Comparison of ENCODE assay signal across 21 cellular contexts in genomic region chr14:64411001-64411400, GRCh38. TPM values are rescaled to one million over a fixed set of nuclear protein-coding genes. Genes with fewer than 3 reads are reported as not detected.
DNase-seq lines count a peak whose midpoint lies in the region; ATAC-seq, FAIRE-seq and TF ChIP-seq lines count a peak whose summit lies in the region.
"Had no signal": no experiment of that assay in that cellular context is flagged by ENCODE, and none has a peak within 500 bp of the region (broad histone marks: within the 10 kb centered on the region; RNA-seq: fewer than 3 reads in every experiment).

No MANE protein-coding gene starts in this region.

- H3K9me3 ChIP-seq in A549 (no peaks in the 10 kb centered on the region), SJSA1 (replicated peaks) (no peaks in the 10 kb centered on the region), endodermal cell (ENCODE audit: control insufficient read depth, low read length) (no peaks in the 10 kb centered on the region)

- DNase-seq in activated CD8-positive, alpha-beta T cell treated with anti-CD3 and anti-CD28 coated beads, Interleukin-2, amount 10 ng/mL, durations not matched to agents 7 days and 5 days: no peak
- no peak for DNase-seq in activated CD8-positive, alpha-beta T cell treated with anti-CD3 and anti-CD28 coated beads for 36 hours
- no peak for DNase-seq in A549 (ENCODE audit: low read depth in 1 of 2, low spot score in 1 of 2)
- DNase-seq in SJSA1 (ENCODE audit: low read depth in 1 of 2, low spot score in 2 of 2): no peak
- DNase-seq in left lobe of liver (ENCODE audit: low spot score): no peak
- DNase-seq in endodermal cell: no peak
- DNase-seq: 8988T, DMS153, DND-41, Kasumi-1, NCI-H1092 treated with DMSO at 0.1 percent for 48 hours, NCI-H1436, NCI-H187 treated with DMSO at 0.1 percent for 48 hours, NCI-H2107, NCI-H748 treated with DMSO at 0.1 percent for 48 hours, Right ventricle myocardium superior, RPMI8226 had no signal

- CTCF ChIA-PET in activated CD8-positive, alpha-beta T cell treated with anti-CD3 and anti-CD28 coated beads, Interleukin-2, amount 10 ng/mL, durations not matched to agents 7 days and 5 days (lab: Charles Lee): interaction anchor here (0.7 to 1.2 kb wide), 2 partner anchors 19 to 24 kb away, joined by 3 read pairs; no protein-coding TSS in a partner anchor
- CTCF ChIA-PET in activated CD8-positive, alpha-beta T cell treated with anti-CD3 and anti-CD28 coated beads for 36 hours (lab: Charles Lee): interaction anchor here (1.0 to 1.9 kb wide), 3 partner anchors 13 to 19 kb away, joined by 3 to 7 read pairs (median 3); no protein-coding TSS in a partner anchor
- CTCF ChIA-PET in A549 (lab: Yijun Ruan, JAX): interaction anchor here (1.1 kb wide), 1 partner anchor 19 kb away, joined by 4 read pairs; no protein-coding TSS in a partner anchor

- H3K4me3 Mint-ChIP-seq in activated CD8-positive, alpha-beta T cell treated with anti-CD3 and anti-CD28 coated beads, Interleukin-2, amount 10 ng/mL, durations not matched to agents 7 days and 5 days: no peak overlapping the region
- H3K4me3 Mint-ChIP-seq in activated CD8-positive, alpha-beta T cell treated with anti-CD3 and anti-CD28 coated beads for 36 hours: no peak overlapping the region
- no peak overlapping the region for H3K4me3 Mint-ChIP-seq in endodermal cell

- no peaks in the 10 kb centered on the region for H3K27me3 ChIP-seq in SJSA1 (replicated peaks)
- no peaks in the 10 kb centered on the region for H3K27me3 ChIP-seq in endodermal cell (ENCODE audit: control insufficient read depth, insufficient read depth, low read length, poor library complexity, severe bottlenecking)

- peak overlapping the region; percentile 38; the same call in 1 of the 3 replicates for H3K4me2 ChIP-seq in A549

- WGBS in A549 (ENCODE audit: missing lambda C conversion rate): 94% methylated on average over 4 of the region's 4 CpGs
- WGBS in endodermal cell (ENCODE audit: insufficient coverage in 1 of 2, insufficient read length in 1 of 2), 2 experiments: 93 to 97% methylated on average over 2 to 4 of the region's 4 CpGs

- H3K4me3 ChIP-seq in A549 (no peak overlapping the region), SJSA1 (no peak overlapping the region), endodermal cell (ENCODE audit: low read length) (no peak overlapping the region)
- H3K4me3 ChIP-seq: K562 had no signal

- POLR2A ChIA-PET in activated CD8-positive, alpha-beta T cell treated with anti-CD3 and anti-CD28 coated beads, Interleukin-2, amount 10 ng/mL, durations not matched to agents 7 days and 5 days (lab: Charles Lee): interaction anchor here (0.6 to 1.0 kb wide), 3 partner anchors 12 to 73 kb away, joined by 3 to 4 read pairs (median 3); no protein-coding TSS in a partner anchor
- POLR2A ChIA-PET in activated CD8-positive, alpha-beta T cell treated with anti-CD3 and anti-CD28 coated beads for 36 hours (lab: Charles Lee): no interaction called here
- POLR2A ChIA-PET in A549 (lab: Yijun Ruan, JAX): no interaction called here

- intact Hi-C loops in activated CD8-positive, alpha-beta T cell treated with anti-CD3 and anti-CD28 coated beads for 36 hours (cut with micrococcal nuclease): no loop called here

- H3K36me3 Mint-ChIP-seq in activated CD8-positive, alpha-beta T cell treated with anti-CD3 and anti-CD28 coated beads, Interleukin-2, amount 10 ng/mL, durations not matched to agents 7 days and 5 days (ENCODE audit: low read depth): peaks cover 57% of the 10 kb centered on the region
- peaks cover 47% of the 10 kb centered on the region for H3K36me3 Mint-ChIP-seq in activated CD8-positive, alpha-beta T cell treated with anti-CD3 and anti-CD28 coated beads for 36 hours (ENCODE audit: low read depth)
- H3K36me3 Mint-ChIP-seq in endodermal cell (ENCODE audit: low read depth): peaks cover 44% of the 10 kb centered on the region

- H3K9ac ChIP-seq in endodermal cell (ENCODE audit: extremely low read depth, low read length, poor library complexity, severe bottlenecking): no peak overlapping the region

- H3K36me3 ChIP-seq in SJSA1 (peaks cover 54% of the 10 kb centered on the region), endodermal cell (ENCODE audit: control insufficient read depth, insufficient read depth, low read length) (peaks cover 46% of the 10 kb centered on the region)

- TF ChIP-seq CTCF in activated CD8-positive, alpha-beta T cell treated with anti-CD3 and anti-CD28 coated beads for 36 hours (IDR thresholded peaks at IDR 0.05): no peak
- TF ChIP-seq CTCF in A549 (IDR thresholded peaks at IDR 0.05): no peak
- TF ChIP-seq CTCF in endodermal cell (conservative IDR thresholded peaks at IDR 0.05): no peak

- no peaks in the 10 kb centered on the region for H3K9me3 Mint-ChIP-seq in activated CD8-positive, alpha-beta T cell treated with anti-CD3 and anti-CD28 coated beads, Interleukin-2, amount 10 ng/mL, durations not matched to agents 7 days and 5 days (ENCODE audit: insufficient read depth)
- no peaks in the 10 kb centered on the region for H3K9me3 Mint-ChIP-seq in activated CD8-positive, alpha-beta T cell treated with anti-CD3 and anti-CD28 coated beads for 36 hours
- no peaks in the 10 kb centered on the region for H3K9me3 Mint-ChIP-seq in endodermal cell

- no peak for ATAC-seq in activated CD8-positive, alpha-beta T cell treated with anti-CD3 and anti-CD28 coated beads, Interleukin-2, amount 10 ng/mL, durations not matched to agents 7 days and 5 days
- no peak for ATAC-seq in activated CD8-positive, alpha-beta T cell treated with anti-CD3 and anti-CD28 coated beads for 36 hours
- ATAC-seq in A549: no peak
- ATAC-seq in left lobe of liver: peak; percentile 53
- ATAC-seq in HG03108 (IDR thresholded peaks at IDR 0.05; ENCODE audit: unreplicated experiment): no peak
- ATAC-seq: K562 had no signal

- no peaks in the 10 kb centered on the region for H3K27me3 Mint-ChIP-seq in activated CD8-positive, alpha-beta T cell treated with anti-CD3 and anti-CD28 coated beads, Interleukin-2, amount 10 ng/mL, durations not matched to agents 7 days and 5 days (ENCODE audit: low read depth)
- H3K27me3 Mint-ChIP-seq in activated CD8-positive, alpha-beta T cell treated with anti-CD3 and anti-CD28 coated beads for 36 hours: no peaks in the 10 kb centered on the region
- H3K27me3 Mint-ChIP-seq in endodermal cell (ENCODE audit: insufficient read depth): no peaks in the 10 kb centered on the region

- peak overlapping the region; percentile 59 for H3K27ac Mint-ChIP-seq in activated CD8-positive, alpha-beta T cell treated with anti-CD3 and anti-CD28 coated beads, Interleukin-2, amount 10 ng/mL, durations not matched to agents 7 days and 5 days
- no peak overlapping the region for H3K27ac Mint-ChIP-seq in activated CD8-positive, alpha-beta T cell treated with anti-CD3 and anti-CD28 coated beads for 36 hours
- no peak overlapping the region for H3K27ac Mint-ChIP-seq in endodermal cell

- peak overlapping the region; percentile 47 to 83; a peak in 5 of 6 replicates for H3K27ac ChIP-seq in A549
- H3K27ac ChIP-seq in SJSA1: peak overlapping the region; percentile 63
- H3K27ac ChIP-seq in endodermal cell (ENCODE audit: low read depth, low read length): no peak overlapping the region

- peaks cover 28% of the 10 kb centered on the region for H3K4me1 ChIP-seq in A549
- peaks cover 17% of the 10 kb centered on the region for H3K4me1 ChIP-seq in SJSA1 (replicated peaks)
- no peaks in the 10 kb centered on the region for H3K4me1 ChIP-seq in endodermal cell (ENCODE audit: control insufficient read depth, insufficient read depth, low read length)

- TF ChIP-seq EP300 in A549 (IDR thresholded peaks at IDR 0.05): no peak

- no peak for TF ChIP-seq RAD21 in A549 (conservative IDR thresholded peaks at IDR 0.05 in 1 of 2, IDR thresholded peaks at IDR 0.05 in 1 of 2)

- FAIRE-seq in A549 (lab: Jason Lieb, UNC): no peak
- FAIRE-seq: GM19239, H54, K562 had no signal

- H3K4me1 Mint-ChIP-seq in activated CD8-positive, alpha-beta T cell treated with anti-CD3 and anti-CD28 coated beads, Interleukin-2, amount 10 ng/mL, durations not matched to agents 7 days and 5 days (ENCODE audit: low read depth): peaks cover 50% of the 10 kb centered on the region
- H3K4me1 Mint-ChIP-seq in activated CD8-positive, alpha-beta T cell treated with anti-CD3 and anti-CD28 coated beads for 36 hours (ENCODE audit: low read depth): peaks cover 30% of the 10 kb centered on the region
- peaks cover 4% of the 10 kb centered on the region for H3K4me1 Mint-ChIP-seq in endodermal cell

- TF ChIP-seq POLR2A in A549 (IDR thresholded peaks at IDR 0.05; ENCODE audit: low read length): no peak

RNA-seq across cellular contexts. Expression of gene MTHFD1, which starts 22.8 kb away (rescaled TPM):
- 100 to 1,000 TPM; 231 to 238 TPM for total RNA-seq in activated CD8-positive, alpha-beta T cell treated with anti-CD3 and anti-CD28 coated beads, Interleukin-2, amount 10 ng/mL, durations not matched to agents 7 days and 5 days
- total RNA-seq in activated CD8-positive, alpha-beta T cell treated with anti-CD3 and anti-CD28 coated beads for 36 hours: 100 to 1,000 TPM; 237 to 241 TPM
- 102 and 105 TPM in 2 replicates for polyA plus RNA-seq in A549 (2011; rRNA removed)
- polyA plus RNA-seq in A549 (2012; cell fraction: cytosol; rRNA removed): 75.2 and 80.8 TPM in 2 replicates
- 78.3 and 107 TPM in 2 replicates for polyA plus RNA-seq in A549 (2012; cell fraction: nucleus; rRNA removed)
- polyA plus RNA-seq in A549 (2017; fragmentation: RNase III; extraction: RNeasy Plus Mini Kit Qiagen cat#74134 plus additional on column Dnase treatment): 155 to 164 TPM (median 159 TPM) in 3 replicates
- 131 and 132 TPM in 2 replicates for polyA minus RNA-seq in A549 (2011; rRNA and poly(A)+ RNA removed)
- total RNA-seq in SJSA1 (2014; rRNA removed; shearing (Covaris generic)): 39.5 and 56.6 TPM in 2 replicates
- 238 TPM for total RNA-seq in left lobe of liver
- 100 to 1,000 TPM; 103 to 116 TPM for total RNA-seq in endodermal cell
- 74.8 TPM for polyA plus RNA-seq in endodermal cell (2013, experiment 1 of 2)
- polyA plus RNA-seq in endodermal cell (2013, experiment 2 of 2): 58.4 TPM

RNA-seq across cellular contexts. Expression of gene AKAP5, which starts 54.3 kb away (rescaled TPM):
- total RNA-seq in activated CD8-positive, alpha-beta T cell treated with anti-CD3 and anti-CD28 coated beads, Interleukin-2, amount 10 ng/mL, durations not matched to agents 7 days and 5 days: 1 to 10 TPM; 1.9 to 2.1 TPM
- total RNA-seq in activated CD8-positive, alpha-beta T cell treated with anti-CD3 and anti-CD28 coated beads for 36 hours: 1 to 10 TPM; 1.3 to 1.6 TPM
- polyA plus RNA-seq in A549 (2011; rRNA removed) (0.60 and 0.84 TPM in 2 replicates), A549 (2017; fragmentation: RNase III; extraction: RNeasy Plus Mini Kit Qiagen cat#74134 plus additional on column Dnase treatment) (1.6 to 1.9 TPM (median 1.7 TPM) in 3 replicates)
- 0.11 and 0.13 TPM in 2 replicates for polyA plus RNA-seq in A549 (2012; cell fraction: cytosol; rRNA removed)
- polyA plus RNA-seq in A549 (2012; cell fraction: nucleus; rRNA removed): 0.11 and 0.20 TPM in 2 replicates
- polyA minus RNA-seq in A549 (2011; rRNA and poly(A)+ RNA removed): 0.39 and 0.74 TPM in 2 replicates
- 7.3 and 8.3 TPM in 2 replicates for total RNA-seq in SJSA1 (2014; rRNA removed; shearing (Covaris generic))
- total RNA-seq in left lobe of liver (0.45 TPM), endodermal cell (1 to 10 TPM; 1.3 to 2.0 TPM)
- polyA plus RNA-seq in endodermal cell (2013, experiment 1 of 2): 0.78 TPM
- polyA plus RNA-seq in endodermal cell (2013, experiment 2 of 2): 0.95 TPM
